Comparison of ENCODE assay signal across 23 cellular contexts in the genomic region with DNA sequence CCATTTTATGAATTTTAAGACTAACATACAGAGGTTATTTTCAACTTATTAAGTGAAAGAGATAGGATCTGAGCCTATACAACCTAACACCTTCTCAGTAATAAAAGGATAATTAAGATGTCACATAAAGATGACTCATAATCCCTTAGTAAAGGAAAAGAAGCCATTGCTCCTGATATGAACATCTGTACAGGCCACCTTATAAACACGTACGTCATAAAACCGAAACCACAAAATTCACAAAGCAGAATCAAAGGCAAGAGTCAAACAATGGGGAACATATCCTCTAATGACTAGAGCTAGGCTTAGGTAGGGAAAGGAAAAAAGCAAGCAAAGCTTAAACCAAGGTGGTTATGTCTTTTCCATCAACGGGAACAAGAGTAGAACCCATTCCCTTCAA.
"Had no signal": no experiment of that assay in that cellular context is flagged by ENCODE, and none has a peak within 500 bp of the region (broad histone marks: within the 10 kb centered on the region; RNA-seq: fewer than 3 reads in every experiment).

No MANE protein-coding gene starts in this region.

- H3K4me2 ChIP-seq: neural progenitor cell had no signal

- H3K9ac ChIP-seq: neural progenitor cell had no signal

- H3K4me1 ChIP-seq: neural progenitor cell, sigmoid colon, spleen, tibial nerve, uterus had no signal

- DNase-seq: hippocampal formation; immature natural killer cell; kidney; left ventricle myocardium inferior; mesendoderm; naive B cell; natural killer cell; nephron progenitor cell; ovary; retina; right cardiac atrium; sigmoid colon; small intestine; spleen; stimulated activated CD4-positive, alpha-beta T cell treated with anti-CD3 and anti-CD28 coated beads, Interleukin-4, amount 100 ng/mL, for 4 hours; stimulated activated CD8-positive, alpha-beta memory T cell treated with anti-CD3 and anti-CD28 coated beads, Interleukin-4, amount 100 ng/mL, for 48 hours; stimulated activated naive CD4-positive, alpha-beta T cell treated with Interleukin-2 at 50 U/mL for 16 hours; stimulated activated naive CD8-positive, alpha-beta T cell treated with anti-CD3 and anti-CD28 coated beads, Interleukin-15, amount 100 ng/mL, for 72 hours; substantia nigra; uterus had no signal

- H3K4me3 ChIP-seq: left ventricle myocardium inferior, lung, neural progenitor cell, ovary, sigmoid colon, spleen, tibial nerve, uterus had no signal

- H2AFZ ChIP-seq: neural progenitor cell had no signal

- H3K27ac ChIP-seq: left ventricle myocardium inferior, neural progenitor cell, ovary, sigmoid colon, spleen, tibial nerve, uterus had no signal

- H3K27me3 ChIP-seq: neural progenitor cell, ovary, sigmoid colon, spleen, tibial nerve, uterus had no signal

- H3K36me3 ChIP-seq: left ventricle myocardium inferior, neural progenitor cell, ovary, sigmoid colon, spleen, tibial nerve, uterus had no signal

- H3K9me3 ChIP-seq: ovary, tibial nerve, uterus had no signal
